Comparison of ENCODE assay signal across 24 cellular contexts in genomic region chr5:168073991-168074800, GRCh38.
DNase-seq lines count a peak whose midpoint lies in the region; ATAC-seq and TF ChIP-seq lines count a peak whose summit lies in the region.
"Had no signal": no experiment of that assay in that cellular context is flagged by ENCODE, and none has a peak within 500 bp of the region (broad histone marks: within the 10 kb centered on the region; RNA-seq: fewer than 3 reads in every experiment).

No MANE protein-coding gene starts in this region.

- peaks cover 11% of the 10 kb centered on the region for H3K4me1 Mint-ChIP-seq in HFFc6 (ENCODE audit: low read depth)

- in situ Hi-C loops in GM13976 (cut with MboI; ENCODE audit: low sequenced_read_pairs, unreplicated experiment), result no loop called here

- H3K4me3 ChIP-seq in AG10803 (ENCODE audit: low read length) (no peak overlapping the region), SJSA1 (no peak overlapping the region), left ventricle myocardium inferior (no peak overlapping the region)
- H3K4me3 ChIP-seq: adrenal gland, GM12878, left lung, skin epidermis, suprapubic skin had no signal

- H3K4me3 Mint-ChIP-seq in HFFc6, result no peak overlapping the region
- H3K4me3 Mint-ChIP-seq: activated CD8-positive, alpha-beta T cell treated with anti-CD3 and anti-CD28 coated beads, Interleukin-2, amount 10 ng/mL, durations not matched to agents 7 days and 5 days; IgD-negative memory B cell had no signal

- H3K27me3 ChIP-seq in SJSA1 (replicated peaks), result no peaks in the 10 kb centered on the region
- H3K27me3 ChIP-seq in left ventricle myocardium inferior (ENCODE audit: low read depth), result no peaks in the 10 kb centered on the region
- H3K27me3 ChIP-seq: adrenal gland, left lung, suprapubic skin had no signal

- CTCF ChIA-PET in RWPE1 (lab: Yijun Ruan, JAX), result interaction anchor here (0.6 kb wide), 1 partner anchor 45 kb away, joined by 3 read pairs; no protein-coding TSS in a partner anchor

- H3K27ac ChIP-seq in SJSA1, result peak overlapping the region; percentile 45
- peak overlapping the region; percentile 77 for H3K27ac ChIP-seq in left ventricle myocardium inferior (replicated peaks)
- no peak overlapping the region for H3K27ac ChIP-seq in RWPE1
- H3K27ac ChIP-seq: adrenal gland, left lung, skin epidermis, suprapubic skin had no signal

- peaks cover 44% of the 10 kb centered on the region for H3K4me1 ChIP-seq in SJSA1 (replicated peaks)
- peaks cover 68% of the 10 kb centered on the region for H3K4me1 ChIP-seq in left ventricle myocardium inferior
- H3K4me1 ChIP-seq: adrenal gland, left lung, suprapubic skin had no signal

- TF ChIP-seq CTCF in AG10803 (conservative IDR thresholded peaks at IDR 0.05; ENCODE audit: low read length) (no peak), left ventricle myocardium inferior (IDR thresholded peaks at IDR 0.05; ENCODE audit: borderline replicate concordance) (no peak), RWPE1 (conservative IDR thresholded peaks at IDR 0.05; ENCODE audit: low read depth) (no peak), GM13976 (IDR thresholded peaks at IDR 0.05; ENCODE audit: borderline replicate concordance, control extremely low read depth, extremely low read depth, insufficient read depth, missing control alignments) (no peak), HFFc6 (IDR thresholded peaks at IDR 0.05) (no peak)

- peak; percentile 46 for ATAC-seq in GM18868 (IDR thresholded peaks at IDR 0.05; ENCODE audit: unreplicated experiment)
- no peak for ATAC-seq in HG03139 (IDR thresholded peaks at IDR 0.05; ENCODE audit: unreplicated experiment)
- ATAC-seq: activated CD8-positive, alpha-beta T cell treated with anti-CD3 and anti-CD28 coated beads, Interleukin-2, amount 10 ng/mL, durations not matched to agents 7 days and 5 days; GM12878; left lung; PC-3 had no signal

- H3K9me3 Mint-ChIP-seq in HFFc6, result no peaks in the 10 kb centered on the region
- H3K9me3 Mint-ChIP-seq: IgD-negative memory B cell had no signal

- no peak overlapping the region for H3K27ac Mint-ChIP-seq in HFFc6
- H3K27ac Mint-ChIP-seq: activated CD8-positive, alpha-beta T cell treated with anti-CD3 and anti-CD28 coated beads, Interleukin-2, amount 10 ng/mL, durations not matched to agents 7 days and 5 days had no signal

- H3K36me3 ChIP-seq in SJSA1 (no peaks in the 10 kb centered on the region), left ventricle myocardium inferior (no peaks in the 10 kb centered on the region)
- H3K36me3 ChIP-seq: adrenal gland, left lung, suprapubic skin had no signal

- POLR2A ChIA-PET in RWPE1 (lab: Yijun Ruan, JAX; ENCODE audit: low non-redundant PET), result no interaction called here

- intact Hi-C loops in left ventricle myocardium inferior (cut with micrococcal nuclease), result no loop called here

- H3K9me3 ChIP-seq in SJSA1 (replicated peaks) (no peaks in the 10 kb centered on the region), left ventricle myocardium inferior (replicated peaks) (no peaks in the 10 kb centered on the region)
- H3K9me3 ChIP-seq: adrenal gland, suprapubic skin had no signal

- peaks cover 10% of the 10 kb centered on the region for H3K27me3 Mint-ChIP-seq in HFFc6 (ENCODE audit: insufficient read depth)
- H3K27me3 Mint-ChIP-seq: IgD-negative memory B cell had no signal

- H3K36me3 Mint-ChIP-seq in HFFc6 (ENCODE audit: low read depth), result no peaks in the 10 kb centered on the region

- DNase-seq in AG10803 (ENCODE audit: low read depth) (peak; percentile 75), SJSA1 (ENCODE audit: low read depth in 1 of 2, low spot score in 2 of 2) (peak; percentile 67 to 68), left ventricle myocardium inferior (no peak), RWPE1 (ENCODE audit: low spot score) (no peak), GM13976 (ENCODE audit: low spot score) (no peak), HFFc6 (no peak)
- DNase-seq: activated CD8-positive, alpha-beta T cell treated with anti-CD3 and anti-CD28 coated beads, Interleukin-2, amount 10 ng/mL, durations not matched to agents 7 days and 5 days; adrenal gland; AML-193; foreskin fibroblast; GOT3; left lung; NCI-H1048; NCI-H2107; NCI-H526 treated with DMSO at 0.1 percent for 48 hours; PC-3; stimulated activated CD4-positive, alpha-beta T cell treated with anti-CD3 and anti-CD28 coated beads, Interleukin-4, amount 100 ng/mL, for 1 hour; SW 1271 had no signal

Comparison
In these comparisons a context has a peak if more than half of its experiments do, and no peak if none do; other contexts are left out.
1. DNase-seq: peak in AG10803 (single experiment) and SJSA1 (2 of 2); none in left ventricle myocardium inferior (single experiment), RWPE1 (single experiment), GM13976 (single experiment) and HFFc6 (single experiment).